ENCODE assay signal across 18 cellular contexts in genomic region chr2:216672996-216673395, GRCh38. TPM values are rescaled to one million over a fixed set of nuclear protein-coding genes. Genes with fewer than 3 reads are reported as not detected.
A peak's percentile ranks its signal among the peaks of the same experiment; 100 is the strongest.
DNase-seq lines count a peak whose midpoint lies in the region; ATAC-seq and TF ChIP-seq lines count a peak whose summit lies in the region.
"Had no signal": no experiment of that assay in that cellular context is flagged by ENCODE, and none has a peak within 500 bp of the region (broad histone marks: within the 10 kb centered on the region; RNA-seq: fewer than 3 reads in every experiment).

No MANE protein-coding gene starts in this region.

- POLR2A ChIA-PET in PC-9 (lab: Charles Lee; ENCODE audit: unreplicated experiment), result no interaction called here

- intact Hi-C loops in heart right ventricle (cut with DNase I), result loop anchor here in 1 of 10 donors (10.0 kb wide), 1 partner anchor 638 kb away; no protein-coding TSS in a partner anchor
- intact Hi-C loops in sigmoid colon (cut with DNase I), result no loop called here
- intact Hi-C loops in vagina (cut with DNase I), result no loop called here
- intact Hi-C loops in PC-9 (cut with micrococcal nuclease; ENCODE audit: unreplicated experiment), result no loop called here

- no peak overlapping the region for H3K4me2 ChIP-seq in PC-9
- H3K4me2 ChIP-seq: BLaER1 had no signal

- no peaks in the 10 kb centered on the region for H3K9me3 ChIP-seq in heart right ventricle
- no peaks in the 10 kb centered on the region for H3K9me3 ChIP-seq in right atrium auricular region
- no peaks in the 10 kb centered on the region for H3K9me3 ChIP-seq in sigmoid colon
- no peaks in the 10 kb centered on the region for H3K9me3 ChIP-seq in vagina
- no peaks in the 10 kb centered on the region for H3K9me3 ChIP-seq in PC-9 (ENCODE audit: insufficient read depth, low read depth)
- H3K9me3 ChIP-seq: BLaER1 had no signal

- no peaks in the 10 kb centered on the region for H3F3A ChIP-seq in PC-9 (ENCODE audit: insufficient read depth, low read depth)

- BruUV-seq in PC-9 (replicated peaks; lab: Mats Ljungman, UMichigan), result no TSS peak

- no peak overlapping the region for H3K4me3 Mint-ChIP-seq in nephron progenitor cell

- H3K36me3 ChIP-seq in heart right ventricle (peaks cover 0 to 42% (median 9%) of the 10 kb centered on the region in 9 donors), right atrium auricular region (no peaks in the 10 kb centered on the region), sigmoid colon (peaks cover 24 to 49% (median 34%) of the 10 kb centered on the region in 4 donors), vagina (peaks cover 4 to 34% of the 10 kb centered on the region in 2 donors), PC-9 (ENCODE audit: low read depth) (no peaks in the 10 kb centered on the region)
- H3K36me3 ChIP-seq: BLaER1 had no signal

- H2AFZ ChIP-seq in PC-9, result no peak overlapping the region
- H2AFZ ChIP-seq: GM23248 had no signal

- H3K79me2 ChIP-seq in PC-9 (ENCODE audit: low read depth), result no peaks in the 10 kb centered on the region

- no peak for TF ChIP-seq EP300 in sigmoid colon (IDR thresholded peaks at IDR 0.05)

- no peaks in the 10 kb centered on the region for H3K9me3 Mint-ChIP-seq in nephron progenitor cell

- peaks cover 0 to 4% (median 0%) of the 10 kb centered on the region in 7 donors for H3K27me3 ChIP-seq in heart right ventricle
- no peaks in the 10 kb centered on the region for H3K27me3 ChIP-seq in right atrium auricular region
- no peaks in the 10 kb centered on the region for H3K27me3 ChIP-seq in sigmoid colon
- H3K27me3 ChIP-seq in vagina, result no peaks in the 10 kb centered on the region
- no peaks in the 10 kb centered on the region for H3K27me3 ChIP-seq in PC-9 (ENCODE audit: insufficient read depth, low read depth)

- peak in 5 of 8 donors; percentile 9 to 21 (median 11) for ATAC-seq in heart right ventricle
- ATAC-seq in GM21619 (IDR thresholded peaks at IDR 0.05; ENCODE audit: unreplicated experiment), result no peak
- no peak for ATAC-seq in GM21825 (IDR thresholded peaks at IDR 0.05; ENCODE audit: unreplicated experiment)
- ATAC-seq: HCT116 had no signal

- no peaks in the 10 kb centered on the region for H4K20me1 ChIP-seq in PC-9 (ENCODE audit: insufficient read depth)

- peaks cover 14% of the 10 kb centered on the region for H3K4me1 Mint-ChIP-seq in nephron progenitor cell

- DNase-seq in heart right ventricle, result no peak
- no peak for DNase-seq in right atrium auricular region (ENCODE audit: low spot score)
- DNase-seq in nephron progenitor cell, result no peak
- DNase-seq in sigmoid colon, result no peak
- no peak for DNase-seq in vagina (ENCODE audit: extremely low spot score in 2 of 2)
- no peak for DNase-seq in PC-9
- DNase-seq: 8988T, DND-41, GM23248, NCI-H1417 treated with DMSO at 0.1 percent for 48 hours, NCI-H1930, NCI-H446 treated with DMSO at 0.1 percent for 48 hours, NCI-H748 treated with DMSO at 0.1 percent for 48 hours had no signal

- TF ChIP-seq CTCF in heart right ventricle (IDR thresholded peaks at IDR 0.05) (no peak), right atrium auricular region (IDR thresholded peaks at IDR 0.05) (no peak), nephron progenitor cell (IDR thresholded peaks at IDR 0.05) (no peak), sigmoid colon (IDR thresholded peaks at IDR 0.05) (no peak), vagina (IDR thresholded peaks at IDR 0.05) (no peak), PC-9 (conservative IDR thresholded peaks at IDR 0.05) (no peak)

- no peaks in the 10 kb centered on the region for H3K9me2 ChIP-seq in PC-9 (ENCODE audit: insufficient read depth)

- 90 to 92% methylated on average over 10 of the region's 10 CpGs for WGBS in heart right ventricle, 2 donors
- WGBS in sigmoid colon, 2 donors, result 89 to 92% methylated on average over 10 of the region's 10 CpGs

- H3K27ac Mint-ChIP-seq in nephron progenitor cell, result peak overlapping the region; percentile 77

- H3K4me3 ChIP-seq in heart right ventricle, result no peak overlapping the region
- no peak overlapping the region for H3K4me3 ChIP-seq in right atrium auricular region
- no peak overlapping the region for H3K4me3 ChIP-seq in sigmoid colon
- H3K4me3 ChIP-seq in vagina, result no peak overlapping the region
- H3K4me3 ChIP-seq in PC-9, result no peak overlapping the region
- H3K4me3 ChIP-seq: BLaER1, GM23248 had no signal

- H3K27me3 Mint-ChIP-seq in nephron progenitor cell (ENCODE audit: low read depth, poor library complexity), result peaks cover 14% of the 10 kb centered on the region

- H3K4me1 ChIP-seq in heart right ventricle, result peaks cover 0 to 2% (median 0%) of the 10 kb centered on the region in 9 donors
- H3K4me1 ChIP-seq in right atrium auricular region, result no peaks in the 10 kb centered on the region
- H3K4me1 ChIP-seq in sigmoid colon, result no peaks in the 10 kb centered on the region
- H3K4me1 ChIP-seq in vagina, result no peaks in the 10 kb centered on the region
- no peaks in the 10 kb centered on the region for H3K4me1 ChIP-seq in PC-9 (replicated peaks; ENCODE audit: insufficient read depth)

- H3K27ac ChIP-seq in heart right ventricle (no peak overlapping the region), right atrium auricular region (no peak overlapping the region), sigmoid colon (peak overlapping the region in 3 of 4 donors; percentile 31 to 60 (median 33)), vagina (peak overlapping the region; percentile 31), PC-9 (no peak overlapping the region)
- H3K27ac ChIP-seq: BLaER1, GM23248, HL-60 had no signal

- TF ChIP-seq POLR2A in sigmoid colon (IDR thresholded peaks at IDR 0.05) (no peak), vagina (IDR thresholded peaks at IDR 0.05) (no peak)

- peaks cover 50% of the 10 kb centered on the region for H3K36me3 Mint-ChIP-seq in nephron progenitor cell (ENCODE audit: low read depth)

- CTCF ChIA-PET in PC-9 (lab: Charles Lee), result no interaction called here

RNA-seq across cellular contexts. Expression of gene IGFBP5, which starts 22.4 kb away (rescaled TPM):
- total RNA-seq in heart right ventricle, result 100 to 1,000 TPM; 107 to 267 (median 162) TPM
- 10 to 100 TPM; 67.1 to 70.6 TPM for polyA plus RNA-seq in heart right ventricle
- 100 to 1,000 TPM; 169 to 554 TPM for total RNA-seq in right atrium auricular region
- 100 to 1,000 TPM; 254 to 773 (median 488) TPM for total RNA-seq in sigmoid colon
- 100 to 1,000 TPM in 1 of 3 donors, 10 to 100 TPM in 2; 13.6 to 131 (median 36.0) TPM for polyA plus RNA-seq in sigmoid colon
- 1,041 TPM for total RNA-seq in vagina
- 5.5 and 10.0 TPM in 2 replicates for total RNA-seq in PC-9 (2021)

RNA-seq across cellular contexts. Expression of gene IGFBP2, which starts 39.8 kb away (rescaled TPM):
- total RNA-seq in heart right ventricle, result 100 to 1,000 TPM in 6 of 10 donors, 10 to 100 TPM in 4; 26.0 to 361 (median 109) TPM
- 100 to 1,000 TPM in 1 of 2 donors, 10 to 100 TPM in 1; 75.4 to 171 TPM for polyA plus RNA-seq in heart right ventricle
- 100 to 1,000 TPM; 255 to 508 TPM for total RNA-seq in right atrium auricular region
- 10 to 100 TPM in 3 of 4 donors, 1 to 10 TPM in 1; 6.3 to 45.7 (median 21.9) TPM for total RNA-seq in sigmoid colon
- polyA plus RNA-seq in sigmoid colon, result 10 to 100 TPM; 30.8 to 33.5 (median 33.0) TPM
- 82.7 TPM for total RNA-seq in vagina
- total RNA-seq in PC-9 (2021), result 106 and 133 TPM in 2 replicates

Comparison
In these comparisons a context has a peak if more than half of its experiments do, and no peak if none do; other contexts are left out.
1. ATAC-seq: peak in heart right ventricle (5 of 8); none in GM21619 (single experiment) and GM21825 (single experiment).
2. H3K27ac ChIP-seq: peak in sigmoid colon (3 of 4) and vagina (single experiment); none in heart right ventricle (0 of 10), right atrium auricular region (0 of 2) and PC-9 (single experiment).